In the genomic region with DNA sequence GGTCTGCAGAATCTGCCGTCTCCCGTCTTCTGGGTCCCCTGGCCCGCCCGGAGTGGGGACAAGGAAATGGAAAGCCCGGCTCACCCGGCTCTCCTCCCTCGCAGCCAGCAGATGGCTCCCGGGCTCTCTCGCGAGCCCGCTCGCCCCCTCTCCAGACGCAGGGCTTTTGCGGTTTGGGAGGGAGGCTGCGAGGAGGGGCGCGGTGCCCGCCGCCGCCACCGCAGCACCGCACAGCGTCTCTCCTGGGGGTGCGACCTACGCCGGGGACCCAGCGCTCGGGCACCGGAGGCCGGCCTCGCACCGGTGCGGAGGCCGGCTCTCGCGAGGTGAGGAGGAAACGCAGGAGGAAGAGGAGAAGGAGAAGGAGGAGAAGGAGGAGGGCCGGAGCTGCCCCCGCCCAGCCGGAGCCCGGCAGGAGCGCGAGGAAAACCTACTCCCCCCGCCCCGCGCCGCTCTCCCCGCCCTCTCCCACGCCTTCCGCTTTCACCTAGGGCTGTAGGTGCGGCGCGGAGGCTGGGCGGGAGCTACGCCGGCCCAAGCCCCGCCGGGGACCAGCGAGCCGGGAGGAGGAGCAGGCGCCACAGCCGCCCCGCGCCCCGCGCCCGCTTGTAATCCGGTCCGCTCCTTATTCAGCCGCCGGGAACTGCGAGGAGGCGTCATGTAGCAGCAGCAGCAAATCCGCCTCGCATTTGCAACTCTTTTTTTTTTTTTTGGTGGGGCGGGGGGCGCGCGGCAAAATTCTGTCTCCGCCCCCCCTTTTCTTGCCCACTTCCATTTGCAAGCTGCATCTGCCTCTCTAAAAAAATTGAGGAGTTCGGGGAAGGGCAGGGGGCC, we compare ENCODE assay signal across 8 cellular contexts. TPM values are rescaled to one million over a fixed set of nuclear protein-coding genes. Genes with fewer than 3 reads are reported as not detected.
DNase-seq lines count a peak whose midpoint lies in the region; ATAC-seq and TF ChIP-seq lines count a peak whose summit lies in the region.

Gene CARMIL1, plus strand, starts transcription at position 461 of the 834 bp plus-strand sequence. CDS start 422 bp downstream, outside the sequence.

- H3K36me3 Mint-ChIP-seq in chondrocyte (ENCODE audit: low read depth), result no peaks in the 10 kb centered on the region

- H3K4me3 Mint-ChIP-seq in chondrocyte (ENCODE audit: unreplicated experiment), result peak within 1 kb of the TSS; percentile 93

- H3K27ac Mint-ChIP-seq in chondrocyte (ENCODE audit: unreplicated experiment), result peak within 1 kb of the TSS; percentile 87

- peaks cover 34% of the 10 kb centered on the region for H3K4me1 Mint-ChIP-seq in chondrocyte (ENCODE audit: low read depth)

- ATAC-seq in GM18907 (IDR thresholded peaks at IDR 0.05; ENCODE audit: unreplicated experiment) (peak; percentile 75), HG03135 (IDR thresholded peaks at IDR 0.05; ENCODE audit: unreplicated experiment) (peak; percentile 67)

- TF ChIP-seq CTCF in AG09309 (IDR thresholded peaks at IDR 0.05; ENCODE audit: control insufficient read depth, insufficient read depth, low read depth, low read length, missing control alignments) (peak; percentile 81), chondrocyte (IDR thresholded peaks at IDR 0.05) (peak; percentile 96)

- H3K4me3 ChIP-seq in AG09309 (ENCODE audit: control insufficient read depth, low read depth, low read length), result peak within 1 kb of the TSS; percentile 85

- no peaks in the 10 kb centered on the region for H3K27me3 Mint-ChIP-seq in chondrocyte (ENCODE audit: low read depth)

- no peaks in the 10 kb centered on the region for H3K9me3 Mint-ChIP-seq in chondrocyte (ENCODE audit: low read depth)

- no peak for DNase-seq in AG09309 (ENCODE audit: low read depth)
- DNase-seq in NCI-H2227 treated with DMSO at 0.1 percent for 48 hours (lab: John Stamatoyannopoulos, UW), result peak; percentile 86
- DNase-seq in activated CD4-positive, CD25-positive, alpha-beta regulatory T cell treated with anti-CD3 and anti-CD28 coated beads, Interleukin-2, amount 50 U/mL, for 72 hours, result peak; percentile 68
- peak; percentile 93 for DNase-seq in chondrocyte (ENCODE audit: low spot score)
- peak; percentile 95 for DNase-seq in kidney tubule cell (ENCODE audit: low spot score)
- DNase-seq in stimulated activated CD4-positive, alpha-beta T cell treated with anti-CD3 and anti-CD28 coated beads, Interleukin-1b, Interleukin-23, amount 100 ng/mL, for 1 hour (ENCODE audit: low read depth in 2 of 2), result peak; percentile 13 to 30

RNA-seq across cellular contexts. Expression of gene CARMIL1, which starts in this region (rescaled TPM):
- total RNA-seq in chondrocyte, result 14.5 to 18.8 TPM (median 16.4 TPM) in 3 replicates
